1 cellular context compared by ENCODE assay signal in genomic region chr21:33642027-33642895, GRCh38.
TF ChIP-seq lines count a peak whose summit lies in the region.

Gene ITSN1, plus strand, starts transcription at chr21:33642501. Its CDS starts 76,328 bp downstream, at chr21:33718829.

TF ChIP-seq in HepG2, 621 proteins besides CTCF, POLR2A, EP300 and RAD21 (continued from another document and continues in another):
- TF ChIP-seq CSRNP1 (CRISPR knock-in tag; IDR thresholded peaks at IDR 0.05) (0 out of 2 replicates have a peak, but pooled peaks have one; percentile 17), GZF1 (CRISPR knock-in tag; IDR thresholded peaks at IDR 0.05) (no peak), MAFG (CRISPR knock-in tag; IDR thresholded peaks at IDR 0.05) (no peak), ZKSCAN1 (IDR thresholded peaks at IDR 0.05; ENCODE audit: low read length) (no peak), ZNF160 (CRISPR knock-in tag; IDR thresholded peaks at IDR 0.05) (no peak), ZSCAN29 (CRISPR knock-in tag; conservative IDR thresholded peaks at IDR 0.05) (no peak), HMGXB3 (CRISPR knock-in tag; IDR thresholded peaks at IDR 0.05; ENCODE audit: borderline replicate concordance) (no peak), ZBED4 (CRISPR knock-in tag; IDR thresholded peaks at IDR 0.05; ENCODE audit: borderline replicate concordance) (no peak; the same call in 1 of the 2 replicates), KDM4B (CRISPR knock-in tag; IDR thresholded peaks at IDR 0.05) (no peak), ZNF580 (CRISPR knock-in tag; IDR thresholded peaks at IDR 0.05; ENCODE audit: borderline replicate concordance, low read depth) (no peak), HOXA7 (CRISPR knock-in tag; IDR thresholded peaks at IDR 0.05) (no peak), SP1 (IDR thresholded peaks at IDR 0.05) (no peak; the same call in 1 of the 2 replicates), SP1 (CRISPR knock-in tag; IDR thresholded peaks at IDR 0.05) (peak; percentile 80; the same call in 1 of the 2 replicates), ZNF800 (CRISPR knock-in tag; IDR thresholded peaks at IDR 0.05) (no peak), NFE2 (CRISPR knock-in tag; IDR thresholded peaks at IDR 0.05) (no peak), IRF1 (CRISPR knock-in tag; IDR thresholded peaks at IDR 0.05; ENCODE audit: low read depth) (no peak), AGO1 (IDR thresholded peaks at IDR 0.05; ENCODE audit: low read depth, low read length, poor library complexity, severe bottlenecking) (no peak), NR2F1 (CRISPR knock-in tag; IDR thresholded peaks at IDR 0.05) (no peak), POGK (CRISPR knock-in tag; conservative IDR thresholded peaks at IDR 0.05) (no peak; the same call in 1 of the 2 replicates), CBX2 (IDR thresholded peaks at IDR 0.05; ENCODE audit: low read depth, low read length) (no peak), CBX2 (CRISPR knock-in tag; IDR thresholded peaks at IDR 0.05; ENCODE audit: low read depth) (no peak), ZNF704 (CRISPR knock-in tag; IDR thresholded peaks at IDR 0.05; ENCODE audit: borderline replicate concordance) (no peak), TRIM22 (IDR thresholded peaks at IDR 0.05) (no peak), SNAPC2 (CRISPR knock-in tag; IDR thresholded peaks at IDR 0.05) (peak; percentile 96), ZNF607 (CRISPR knock-in tag; IDR thresholded peaks at IDR 0.05; ENCODE audit: borderline replicate concordance) (no peak), NR1H2 (CRISPR knock-in tag; IDR thresholded peaks at IDR 0.05; ENCODE audit: borderline replicate concordance, low read depth) (no peak), NFYC (CRISPR knock-in tag; IDR thresholded peaks at IDR 0.05) (peak; percentile 84), HMG20A (CRISPR knock-in tag; IDR thresholded peaks at IDR 0.05; ENCODE audit: borderline replicate concordance) (no peak), BHLHE40 (IDR thresholded peaks at IDR 0.05; ENCODE audit: low read length) (no peak), EHMT2 (IDR thresholded peaks at IDR 0.05; ENCODE audit: borderline replicate concordance, low read depth, low read length) (peak; percentile 73; the same call in 1 of the 2 replicates), PHF21A (CRISPR knock-in tag; IDR thresholded peaks at IDR 0.05) (no peak), NCOA5 (CRISPR knock-in tag; IDR thresholded peaks at IDR 0.05) (no peak), ZFP36L1 (CRISPR knock-in tag; IDR thresholded peaks at IDR 0.05) (no peak), CREB1 (IDR thresholded peaks at IDR 0.05) (peak; percentile 22; the same call in 1 of the 2 replicates), CREB1 (CRISPR knock-in tag; IDR thresholded peaks at IDR 0.05) (peak; percentile 86), CHD2 (IDR thresholded peaks at IDR 0.05; ENCODE audit: low read depth, low read length) (no peak), ZNF816 (CRISPR knock-in tag; IDR thresholded peaks at IDR 0.05; ENCODE audit: borderline replicate concordance) (no peak), ZNF576 (CRISPR knock-in tag; IDR thresholded peaks at IDR 0.05) (no peak), DR1 (CRISPR knock-in tag; IDR thresholded peaks at IDR 0.05) (no peak; the same call in 1 of the 2 replicates), ZNF124 (CRISPR knock-in tag; IDR thresholded peaks at IDR 0.05) (no peak), DPF2 (CRISPR knock-in tag; IDR thresholded peaks at IDR 0.05; ENCODE audit: borderline replicate concordance, low read depth) (no peak), ZBTB49 (CRISPR knock-in tag; IDR thresholded peaks at IDR 0.05; ENCODE audit: borderline replicate concordance) (no peak), NFE2L2 (IDR thresholded peaks at IDR 0.05; ENCODE audit: low read length) (no peak), ZNF670 (CRISPR knock-in tag; IDR thresholded peaks at IDR 0.05; ENCODE audit: borderline replicate concordance) (no peak)
